Comparison of ENCODE assay signal across 12 cellular contexts in genomic region chr5:59236996-59237395, GRCh38.
"Had no signal": no experiment of that assay in that cellular context is flagged by ENCODE, and none has a peak within 500 bp of the region (broad histone marks: within the 10 kb centered on the region; RNA-seq: fewer than 3 reads in every experiment).

No MANE protein-coding gene starts in this region.

- H3K4me1 ChIP-seq: body of pancreas, right lobe of liver had no signal

- H3K27ac ChIP-seq: body of pancreas, lower lobe of right lung, right lobe of liver had no signal

- ATAC-seq: body of pancreas, lower lobe of right lung, right lobe of liver, WTC11 had no signal

- H3K9me3 ChIP-seq: body of pancreas, lower lobe of right lung, right lobe of liver had no signal

- H3K36me3 ChIP-seq: lower lobe of right lung, right lobe of liver had no signal

- DNase-seq: activated CD4-positive, alpha-beta T cell treated with anti-CD3 and anti-CD28 coated beads, Interleukin-2, amount 10 ng/mL, durations not matched to agents 24 days and 14 days; activated naive CD4-positive, alpha-beta T cell treated with anti-CD3 and anti-CD28 coated beads, Interleukin-2, amount 10 ng/mL, durations not matched to agents 7 days and 5 days; body of pancreas; hypothalamus; lower lobe of right lung; naive B cell; posterior cingulate gyrus; right lobe of liver; stimulated activated CD4-positive, alpha-beta T cell treated with anti-CD3 and anti-CD28 coated beads, Interleukin-12 subunit alpha, Interleukin-12 subunit beta, amount 100 ng/mL, for 4 hours; stimulated activated naive CD4-positive, alpha-beta T cell treated with Interleukin-2 at 50 U/mL for 16 hours; trophoblast cell had no signal

- H3K4me3 ChIP-seq: body of pancreas, lower lobe of right lung, right lobe of liver had no signal

- H3K27me3 ChIP-seq: body of pancreas, right lobe of liver had no signal
